In the genomic region with DNA sequence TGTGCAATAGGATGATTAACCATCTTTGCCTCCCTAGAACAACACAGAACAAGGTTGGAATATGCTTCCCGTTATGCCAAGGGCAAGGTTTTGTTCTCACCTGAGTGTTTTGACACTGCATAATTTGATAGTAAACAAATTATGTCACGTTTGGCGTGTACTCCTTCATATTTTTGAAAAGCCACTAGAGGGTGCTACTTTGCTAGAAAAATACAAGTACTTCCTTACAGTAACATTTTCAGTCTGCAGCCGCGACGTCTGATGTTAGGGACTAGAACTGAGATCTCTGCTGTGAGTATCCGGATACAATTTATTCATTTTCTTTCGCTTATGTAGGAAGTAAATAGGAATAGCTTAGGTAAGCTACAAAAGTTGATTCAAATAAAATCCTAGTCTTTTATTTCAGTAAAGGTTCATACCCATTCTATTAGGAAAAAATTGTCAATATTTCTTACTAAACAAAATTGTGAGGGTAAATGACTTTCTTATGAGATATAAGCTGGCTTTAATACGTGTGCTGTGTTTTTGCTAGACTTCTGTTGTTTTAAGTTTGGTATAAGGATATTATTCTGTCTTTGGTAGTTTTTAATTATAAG, we compare ENCODE assay signal across 8 cellular contexts.
DNase-seq lines count a peak whose midpoint lies in the region; ATAC-seq, FAIRE-seq and TF ChIP-seq lines count a peak whose summit lies in the region.

No MANE protein-coding gene starts in this region.

- POLR2A ChIA-PET in HCT116 (lab: Charles Lee) = no interaction called here

- H3K4me3 ChIP-seq in HCT116 (replicated peaks in 1 of 2; ENCODE audit: low read depth in 1 of 2, low read length in 2 of 2) = no peak overlapping the region; a peak in 1 of 4 replicates
- peak overlapping the region; percentile 57 for H3K4me3 ChIP-seq in endocrine pancreas (ENCODE audit: control insufficient read depth, insufficient read depth, low read length)

- peak; percentile 83 for TF ChIP-seq RAD21 in HCT116 (IDR thresholded peaks at IDR 0.05; ENCODE audit: low read depth)

- no TSS peak for BruUV-seq in HCT116 (replicated peaks; lab: Mats Ljungman, UMichigan)

- H3K4me1 ChIP-seq in HCT116 (ENCODE audit: control insufficient read depth in 1 of 2, insufficient read depth in 2 of 2, low read length in 2 of 2) (no peaks in the 10 kb centered on the region; a peak in 1 of 4 replicates), endocrine pancreas (ENCODE audit: control insufficient read depth, insufficient read depth, low read length) (peaks cover 5% of the 10 kb centered on the region)

- TF ChIP-seq CTCF in 22Rv1 (IDR thresholded peaks at IDR 0.05) (peak; percentile 78), GM10266 (IDR thresholded peaks at IDR 0.05; ENCODE audit: control insufficient read depth, insufficient read depth, low read depth, missing control alignments) (peak; percentile 46), HCT116 (IDR thresholded peaks at IDR 0.05 in 2 of 3, conservative IDR thresholded peaks at IDR 0.05 in 1 of 3; ENCODE audit: borderline replicate concordance in 1 of 3, insufficient read depth in 1 of 3, low read depth in 2 of 3, low read length in 2 of 3) (peak; percentile 43 to 68 (median 67); a peak in 4 of 6 replicates), LNCAP (IDR thresholded peaks at IDR 0.05) (peak; percentile 68)

- H4K20me1 ChIP-seq in HCT116 (ENCODE audit: insufficient read depth) = no peaks in the 10 kb centered on the region

- intact Hi-C loops in HCT116 (cut with micrococcal nuclease) = loop anchor here (1.0 to 5.0 kb wide), 3 partner anchors 223 to 895 kb away; no protein-coding TSS in a partner anchor

- no peaks in the 10 kb centered on the region for H3K79me2 ChIP-seq in HCT116 (ENCODE audit: insufficient read depth, low read length)

- CTCF ChIA-PET in HCT116 (lab: Charles Lee) = interaction anchor here (0.6 to 2.7 kb wide), 7 partner anchors 171 to 649 kb away, joined by 3 to 13 read pairs (median 4); no protein-coding TSS in a partner anchor

- H3K9me3 ChIP-seq in HCT116 (ENCODE audit: control insufficient read depth in 1 of 2, insufficient read depth in 1 of 2, low read depth in 1 of 2, low read length in 2 of 2) (no peaks in the 10 kb centered on the region), endocrine pancreas (ENCODE audit: control insufficient read depth, low read length) (no peaks in the 10 kb centered on the region)

- no peak overlapping the region for H3K27ac ChIP-seq in 22Rv1
- no peak overlapping the region for H3K27ac ChIP-seq in HCT116 (ENCODE audit: low read depth, low read length)

- peak overlapping the region; percentile 93 for H2AFZ ChIP-seq in HCT116 (ENCODE audit: low read depth, low read length, poor library complexity, severe bottlenecking)

- no peaks in the 10 kb centered on the region for H3K36me3 ChIP-seq in HCT116 (ENCODE audit: control insufficient read depth in 1 of 2, insufficient read depth in 2 of 2, low read length in 2 of 2)
- H3K36me3 ChIP-seq in endocrine pancreas (ENCODE audit: control insufficient read depth, insufficient read depth, low read length) = no peaks in the 10 kb centered on the region

- H3K27me3 ChIP-seq in HCT116 (ENCODE audit: insufficient read depth, low read length) (no peaks in the 10 kb centered on the region), endocrine pancreas (ENCODE audit: control insufficient read depth, insufficient read depth, low read length) (no peaks in the 10 kb centered on the region)

- H3K9ac ChIP-seq in HCT116 (ENCODE audit: low read length) (no peak overlapping the region), endocrine pancreas (ENCODE audit: control insufficient read depth, insufficient read depth, low read length) (no peak overlapping the region)

- RAD21 ChIA-PET in HCT116 (lab: Charles Lee; ENCODE audit: low non-redundant PET in 1 of 2, low total read pairs in 2 of 2, uncharacterized antibody in 2 of 2, unreplicated experiment in 2 of 2) = no interaction called here

- peak; percentile 4 for FAIRE-seq in RCC 7860 (lab: Jason Lieb, UNC)

- H3K4me2 ChIP-seq in HCT116 (ENCODE audit: low read length) = peak overlapping the region; percentile 54

- TF ChIP-seq POLR2A in HCT116 (IDR thresholded peaks at IDR 0.05; ENCODE audit: borderline replicate concordance, extremely low read depth, insufficient read depth, insufficient read length) = no peak

- peak; percentile 93 for ATAC-seq in HCT116

- no peaks in the 10 kb centered on the region for H3K9me2 ChIP-seq in HCT116 (ENCODE audit: insufficient read depth)

- DNase-seq in GM10266 (ENCODE audit: extremely low spot score) (peak; percentile 20), HCT116 (ENCODE audit: low read depth, low spot score) (peak; percentile 69), RCC 7860 (ENCODE audit: low spot score) (peak; percentile 24), lung microvascular endothelial cell (ENCODE audit: low read depth in 2 of 2) (peak; percentile 64 to 74), ureter (ENCODE audit: low spot score) (no peak)

TF ChIP-seq in HCT116, 20 proteins besides CTCF, POLR2A, EP300 and RAD21:
- TF ChIP-seq EZH2phosphoT487 (IDR thresholded peaks at IDR 0.05; ENCODE audit: borderline replicate concordance) (no peak), ZFX (IDR thresholded peaks at IDR 0.05) (no peak), ELF1 (IDR thresholded peaks at IDR 0.05; ENCODE audit: borderline replicate concordance, low read depth) (no peak), EZH2 (IDR thresholded peaks at IDR 0.05) (no peak), EGR1 (IDR thresholded peaks at IDR 0.05; ENCODE audit: low read depth) (no peak), JUND (IDR thresholded peaks at IDR 0.05) (no peak), SIN3A (IDR thresholded peaks at IDR 0.05; ENCODE audit: low read depth) (no peak), YY1 (IDR thresholded peaks at IDR 0.05; ENCODE audit: extremely low read depth, insufficient replicate concordance, low read depth, low read length) (no peak), POLR2AphosphoS5 (IDR thresholded peaks at IDR 0.05; ENCODE audit: low read depth, low read length) (no peak), SP1 (IDR thresholded peaks at IDR 0.05; ENCODE audit: low read depth) (no peak), CEBPB (IDR thresholded peaks at IDR 0.05; ENCODE audit: low read depth) (no peak), ZNF274 (IDR thresholded peaks at IDR 0.05; ENCODE audit: low read depth, low read length) (no peak), ZBTB33 (IDR thresholded peaks at IDR 0.05; ENCODE audit: extremely low read depth, insufficient replicate concordance, low read length) (no peak), CBX3 (IDR thresholded peaks at IDR 0.05; ENCODE audit: low read depth) (no peak)
- TF ChIP-seq, protein P1, sequence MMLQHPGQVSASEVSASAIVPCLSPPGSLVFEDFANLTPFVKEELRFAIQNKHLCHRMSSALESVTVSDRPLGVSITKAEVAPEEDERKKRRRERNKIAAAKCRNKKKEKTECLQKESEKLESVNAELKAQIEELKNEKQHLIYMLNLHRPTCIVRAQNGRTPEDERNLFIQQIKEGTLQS (IDR thresholded peaks at IDR 0.05) = no peak
- TF ChIP-seq, protein P2, sequence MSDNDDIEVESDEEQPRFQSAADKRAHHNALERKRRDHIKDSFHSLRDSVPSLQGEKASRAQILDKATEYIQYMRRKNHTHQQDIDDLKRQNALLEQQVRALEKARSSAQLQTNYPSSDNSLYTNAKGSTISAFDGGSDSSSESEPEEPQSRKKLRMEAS (IDR thresholded peaks at IDR 0.05) = no peak
